Comparison of ENCODE assay signal across 20 cellular contexts in the genomic region with DNA sequence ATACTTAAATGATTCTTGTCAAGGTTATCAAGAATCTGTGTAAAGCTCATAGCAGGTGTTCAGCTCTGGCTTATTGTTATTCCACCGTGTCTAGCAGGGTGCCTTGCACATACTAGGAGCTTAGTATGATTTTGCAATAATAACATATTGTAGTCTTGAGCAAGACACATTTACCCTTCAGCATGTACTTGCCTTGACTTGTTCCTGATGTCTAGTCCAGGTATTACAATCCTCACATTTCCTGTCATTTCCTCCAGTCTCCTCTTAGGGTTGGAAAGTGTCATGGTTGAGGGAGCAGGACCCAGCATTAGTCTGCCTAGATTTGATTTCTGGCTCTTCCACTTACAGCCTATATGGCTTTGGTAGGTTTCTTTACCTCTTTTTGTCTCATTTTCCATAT.
"Had no signal": no experiment of that assay in that cellular context is flagged by ENCODE, and none has a peak within 500 bp of the region (broad histone marks: within the 10 kb centered on the region; RNA-seq: fewer than 3 reads in every experiment).

No MANE protein-coding gene starts in this region.

- H3K9ac ChIP-seq: neural progenitor cell had no signal

- H3K27me3 ChIP-seq: adrenal gland, neural progenitor cell, tibial artery had no signal

- H3K27ac Mint-ChIP-seq: activated CD4-positive, alpha-beta T cell treated with anti-CD3 and anti-CD28 coated beads for 36 hours; activated naive CD4-positive, alpha-beta T cell treated with anti-CD3 and anti-CD28 coated beads, Interleukin-2, amount 50 U/mL, for 72 hours; activated T-helper 1 cell treated with anti-CD3 and anti-CD28 coated beads, Interleukin-12 subunit alpha, Interleukin-12 subunit beta, Interleukin-2, Interleukin-4 antibody, amounts not matched to agents 30 ng/mL and 10 ng/mL and 1 ng/mL, durations not matched to agents 14 hours and 24 hours and 36 hours; naive thymus-derived CD4-positive, alpha-beta T cell; neural progenitor cell; WTC11 had no signal

- ATAC-seq: activated CD4-positive, alpha-beta T cell treated with anti-CD3 and anti-CD28 coated beads for 36 hours; activated naive CD4-positive, alpha-beta T cell treated with anti-CD3 and anti-CD28 coated beads, Interleukin-2, amount 50 U/mL, for 72 hours; naive thymus-derived CD4-positive, alpha-beta T cell; psoas muscle; right cardiac atrium had no signal

- FAIRE-seq: endothelial cell of umbilical vein, islet of Langerhans had no signal

- H3K27ac ChIP-seq: adrenal gland, neural progenitor cell, psoas muscle, tibial artery had no signal

- H3K9me3 ChIP-seq: adrenal gland, psoas muscle, tibial artery had no signal

- H3K36me3 Mint-ChIP-seq: activated naive CD4-positive, alpha-beta T cell treated with anti-CD3 and anti-CD28 coated beads, Interleukin-2, amount 50 U/mL, for 72 hours; naive thymus-derived CD4-positive, alpha-beta T cell; neural progenitor cell; WTC11 had no signal

- H3K27me3 Mint-ChIP-seq: activated CD4-positive, alpha-beta T cell treated with anti-CD3 and anti-CD28 coated beads for 36 hours; naive thymus-derived CD4-positive, alpha-beta T cell had no signal

- H3K4me3 Mint-ChIP-seq: activated CD4-positive, alpha-beta T cell treated with anti-CD3 and anti-CD28 coated beads for 36 hours; activated T-helper 1 cell treated with anti-CD3 and anti-CD28 coated beads, Interleukin-12 subunit alpha, Interleukin-12 subunit beta, Interleukin-2, Interleukin-4 antibody, amounts not matched to agents 30 ng/mL and 10 ng/mL and 1 ng/mL, durations not matched to agents 14 hours and 24 hours and 36 hours; naive thymus-derived CD4-positive, alpha-beta T cell; neural progenitor cell; WTC11 had no signal

- H3K4me3 ChIP-seq: adrenal gland, neural progenitor cell, psoas muscle, tibial artery had no signal

- DNase-seq: activated CD4-positive, alpha-beta T cell treated with anti-CD3 and anti-CD28 coated beads for 36 hours; activated CD4-positive, alpha-beta T cell treated with anti-CD3 and anti-CD28 coated beads, Interleukin-2, amount 50 U/mL, for 48 hours; activated gamma-delta T cell treated with Interleukin-2 at 50 U/mL for 16 hours; activated T-cell treated with anti-CD3 and anti-CD28 coated beads for 4 hours; adrenal gland; dermis blood vessel endothelial cell; effector memory CD4-positive, alpha-beta T cell; glutamatergic neuron; naive thymus-derived CD4-positive, alpha-beta T cell; psoas muscle; right cardiac atrium; stimulated activated CD4-positive, alpha-beta T cell treated with anti-CD3 and anti-CD28 coated beads, Interleukin-2, amount 100 ng/mL, for 24 hours; stimulated activated naive CD4-positive, alpha-beta T cell treated with Interleukin-2 at 50 U/mL for 16 hours; tibial artery had no signal

- H3K4me1 Mint-ChIP-seq: activated CD4-positive, alpha-beta T cell treated with anti-CD3 and anti-CD28 coated beads for 36 hours; naive thymus-derived CD4-positive, alpha-beta T cell; neural progenitor cell; WTC11 had no signal

- H3K9me3 Mint-ChIP-seq: activated T-helper 1 cell treated with anti-CD3 and anti-CD28 coated beads, Interleukin-12 subunit alpha, Interleukin-12 subunit beta, Interleukin-2, Interleukin-4 antibody, amounts not matched to agents 30 ng/mL and 10 ng/mL and 1 ng/mL, durations not matched to agents 14 hours and 24 hours and 36 hours; neural progenitor cell had no signal

- H3K36me3 ChIP-seq: adrenal gland, neural progenitor cell, tibial artery had no signal

- H3K4me2 ChIP-seq: neural progenitor cell had no signal

- H2AFZ ChIP-seq: neural progenitor cell had no signal

- H3K4me1 ChIP-seq: adrenal gland, neural progenitor cell, psoas muscle, tibial artery had no signal
